In genomic region chr20:39849664-39850063, GRCh38 we compare ENCODE assay signal across 12 cellular contexts.
A peak's percentile ranks its signal among the peaks of the same experiment; 100 is the strongest.
DNase-seq lines count a peak whose midpoint lies in the region; ATAC-seq, FAIRE-seq and TF ChIP-seq lines count a peak whose summit lies in the region.
"Had no signal": no experiment of that assay in that cellular context is flagged by ENCODE, and none has a peak within 500 bp of the region (broad histone marks: within the 10 kb centered on the region; RNA-seq: fewer than 3 reads in every experiment).

No MANE protein-coding gene starts in this region.

- no peaks in the 10 kb centered on the region for H3K4me1 ChIP-seq in right lobe of liver
- H3K4me1 ChIP-seq in HepG2 (ENCODE audit: insufficient read depth, low read length), result no peaks in the 10 kb centered on the region
- H3K4me1 ChIP-seq in esophagus squamous epithelium, result peaks cover 10 to 28% (median 19%) of the 10 kb centered on the region in 3 donors
- no peaks in the 10 kb centered on the region for H3K4me1 ChIP-seq in naive thymus-derived CD4-positive, alpha-beta T cell (ENCODE audit: control insufficient read depth in 2 of 2, insufficient read depth in 2 of 2, low read length in 2 of 2)

- no TSS peak for BruUV-seq in HepG2 (replicated peaks; lab: Mats Ljungman, UMichigan)

- H3K4me3 ChIP-seq in right lobe of liver, result no peak overlapping the region
- no peak overlapping the region for H3K4me3 ChIP-seq in HepG2 (replicated peaks in 1 of 3; ENCODE audit: insufficient read depth in 1 of 3, low read depth in 2 of 3, low read length in 3 of 3)
- H3K4me3 ChIP-seq in esophagus squamous epithelium, result no peak overlapping the region
- H3K4me3 ChIP-seq in naive thymus-derived CD4-positive, alpha-beta T cell (ENCODE audit: low read length), result no peak overlapping the region

- no peak overlapping the region for H3K4me3 Mint-ChIP-seq in naive thymus-derived CD4-positive, alpha-beta T cell
- H3K4me3 Mint-ChIP-seq: central memory CD8-positive, alpha-beta T cell had no signal

- WGBS in right lobe of liver (ENCODE audit: insufficient coverage, low coverage, low lambda C conversion rate, missing lambda C conversion rate), result 60% methylated on average over 2 of the region's 9 CpGs
- 45% methylated on average over 9 of the region's 9 CpGs for WGBS in HepG2 (ENCODE audit: low lambda C conversion rate)
- WGBS in esophagus squamous epithelium, 2 donors, result 30% methylated on average over 2 of the region's 9 CpGs; no CpG with 5 or more reads in 1 of the 2 donors

- CTCF ChIA-PET in HepG2 (lab: Yijun Ruan, JAX; ENCODE audit: low intra/inter-chr PET ratio, low total read pairs), result no interaction called here
- CTCF ChIA-PET in naive thymus-derived CD4-positive, alpha-beta T cell (lab: Charles Lee), result no interaction called here

- intact Hi-C loops in right lobe of liver (cut with DNase I) (no loop called here), HepG2 (cut with micrococcal nuclease; ENCODE audit: unreplicated experiment) (no loop called here), esophagus squamous epithelium (cut with DNase I) (no loop called here)
- intact Hi-C loops in naive thymus-derived CD4-positive, alpha-beta T cell (cut with micrococcal nuclease), result no loop called here

- no peak overlapping the region for H3K27ac Mint-ChIP-seq in naive thymus-derived CD4-positive, alpha-beta T cell

- no peak for TF ChIP-seq RAD21 in HepG2 (CRISPR knock-in tag; IDR thresholded peaks at IDR 0.05)

- no peaks in the 10 kb centered on the region for H3K36me3 ChIP-seq in right lobe of liver
- no peaks in the 10 kb centered on the region for H3K36me3 ChIP-seq in HepG2 (replicated peaks in 1 of 2; ENCODE audit: control insufficient read depth in 1 of 2, insufficient read depth in 2 of 2, low read length in 2 of 2)
- no peaks in the 10 kb centered on the region for H3K36me3 ChIP-seq in esophagus squamous epithelium
- H3K36me3 ChIP-seq in naive thymus-derived CD4-positive, alpha-beta T cell (ENCODE audit: control insufficient read depth in 2 of 3, insufficient read depth in 3 of 3, low read length in 3 of 3), result no peaks in the 10 kb centered on the region

- no peak for TF ChIP-seq EP300 in HepG2 (IDR thresholded peaks at IDR 0.05; ENCODE audit: low read depth in 2 of 2, low read length in 2 of 2)
- no peak for TF ChIP-seq EP300 in HepG2 (CRISPR knock-in tag; IDR thresholded peaks at IDR 0.05; ENCODE audit: borderline replicate concordance)

- no peak overlapping the region for H3K4me2 ChIP-seq in HepG2 (ENCODE audit: low read depth, low read length)

- no peak for FAIRE-seq in HepG2 (lab: Jason Lieb, UNC)

- H3K9me3 ChIP-seq in right lobe of liver, result no peaks in the 10 kb centered on the region
- peaks cover 99% of the 10 kb centered on the region for H3K9me3 ChIP-seq in HepG2 (ENCODE audit: low read length)
- H3K9me3 ChIP-seq in esophagus squamous epithelium, result no peaks in the 10 kb centered on the region
- no peaks in the 10 kb centered on the region for H3K9me3 ChIP-seq in naive thymus-derived CD4-positive, alpha-beta T cell (ENCODE audit: control insufficient read depth in 2 of 3, low read length in 3 of 3)

- H3K27me3 Mint-ChIP-seq in naive thymus-derived CD4-positive, alpha-beta T cell, result peaks cover 0 to 6% (median 0%) of the 10 kb centered on the region in 5 donors
- H3K27me3 Mint-ChIP-seq: central memory CD8-positive, alpha-beta T cell had no signal

- no peak overlapping the region for H3K27ac ChIP-seq in right lobe of liver
- H3K27ac ChIP-seq in HepG2 (ENCODE audit: extremely low read length, insufficient read depth, low read length), result no peak overlapping the region
- H3K27ac ChIP-seq in esophagus squamous epithelium, result peak overlapping the region in 3 of 4 donors; percentile 43 to 68 (median 56)
- no peak overlapping the region for H3K27ac ChIP-seq in naive thymus-derived CD4-positive, alpha-beta T cell (ENCODE audit: low read depth, low read length)

- H3K27me3 ChIP-seq in right lobe of liver (no peaks in the 10 kb centered on the region), HepG2 (ENCODE audit: control insufficient read depth in 1 of 2, insufficient read depth in 2 of 2, low read length in 2 of 2) (no peaks in the 10 kb centered on the region), esophagus squamous epithelium (no peaks in the 10 kb centered on the region)
- H3K27me3 ChIP-seq in naive thymus-derived CD4-positive, alpha-beta T cell (ENCODE audit: control insufficient read depth in 2 of 2, insufficient read depth in 2 of 2, low read length in 2 of 2), result no peaks in the 10 kb centered on the region

- in situ Hi-C loops in HepG2 (cut with HindIII; ENCODE audit: extremely low pct_ligation_motif_present, low pct_unique_long_range_greater_than_20kb), result no loop called here

- no peak overlapping the region for H3K9ac ChIP-seq in HepG2 (ENCODE audit: insufficient read depth, low read depth, low read length)

- no peaks in the 10 kb centered on the region for H3K36me3 Mint-ChIP-seq in naive thymus-derived CD4-positive, alpha-beta T cell

- H2AFZ ChIP-seq in HepG2 (ENCODE audit: low read length), result no peak overlapping the region

- no peak for TF ChIP-seq CTCF in right lobe of liver (IDR thresholded peaks at IDR 0.05)
- TF ChIP-seq CTCF in HepG2 (CRISPR knock-in tag; IDR thresholded peaks at IDR 0.05), result no peak
- TF ChIP-seq CTCF in esophagus squamous epithelium (IDR thresholded peaks at IDR 0.05), result no peak

- TF ChIP-seq POLR2A in right lobe of liver (IDR thresholded peaks at IDR 0.05), result no peak
- no peak for TF ChIP-seq POLR2A in HepG2 (IDR thresholded peaks at IDR 0.05; ENCODE audit: insufficient read depth in 1 of 2, low read depth in 2 of 2, low read length in 2 of 2)
- no peak for TF ChIP-seq POLR2A in esophagus squamous epithelium (IDR thresholded peaks at IDR 0.05)

- POLR2A ChIA-PET in HepG2 (lab: Yijun Ruan, JAX), result no interaction called here
- POLR2A ChIA-PET in naive thymus-derived CD4-positive, alpha-beta T cell (lab: Charles Lee), result no interaction called here

- ATAC-seq in right lobe of liver (peak; percentile 70 to 81 (median 74)), HepG2 (no peak), HG02759 (IDR thresholded peaks at IDR 0.05; ENCODE audit: unreplicated experiment) (no peak), HG03045 (IDR thresholded peaks at IDR 0.05; ENCODE audit: unreplicated experiment) (no peak), HG03097 (IDR thresholded peaks at IDR 0.05; ENCODE audit: low FRiP score, unreplicated experiment) (no peak)
- ATAC-seq in naive thymus-derived CD4-positive, alpha-beta T cell, result no peak
- ATAC-seq: HCT116, Panc1 had no signal

- H3K9me3 Mint-ChIP-seq in naive thymus-derived CD4-positive, alpha-beta T cell, result peaks cover 0 to 7% (median 0%) of the 10 kb centered on the region in 11 donors
- H3K9me3 Mint-ChIP-seq: central memory CD8-positive, alpha-beta T cell had no signal

- DNase-seq in right lobe of liver (peak; percentile 49 to 66 (median 52)), HepG2 (ENCODE audit: low spot score) (no peak), esophagus squamous epithelium (lab: John Stamatoyannopoulos, UW) (no peak), mucosa of gallbladder (ENCODE audit: low spot score) (peak; percentile 77)
- no peak for DNase-seq in naive thymus-derived CD4-positive, alpha-beta T cell
- DNase-seq: ACHN had no signal

- no peaks in the 10 kb centered on the region for H4K20me1 ChIP-seq in HepG2 (ENCODE audit: insufficient read depth, low read length)

- no peaks in the 10 kb centered on the region for H3K4me1 Mint-ChIP-seq in naive thymus-derived CD4-positive, alpha-beta T cell
- H3K4me1 Mint-ChIP-seq: central memory CD8-positive, alpha-beta T cell had no signal

- no peaks in the 10 kb centered on the region for H3K79me2 ChIP-seq in HepG2 (ENCODE audit: insufficient read depth, low read length)

TF ChIP-seq in HepG2, 621 proteins besides CTCF, POLR2A, EP300 and RAD21:
- no peak for TF ChIP-seq SOX13 (IDR thresholded peaks at IDR 0.05)
- no peak for TF ChIP-seq SOX13 (CRISPR knock-in tag; conservative IDR thresholded peaks at IDR 0.05 in 1 of 2, IDR thresholded peaks at IDR 0.05 in 1 of 2)
- no peak for TF ChIP-seq ZSCAN5A (CRISPR knock-in tag; IDR thresholded peaks at IDR 0.05; ENCODE audit: borderline replicate concordance)

Comparison
In these comparisons a context has a peak if more than half of its experiments do, and no peak if none do; other contexts are left out.
1. ATAC-seq: peak in right lobe of liver (4 of 4); none in HepG2 (single experiment), HG02759 (single experiment), HG03045 (single experiment), naive thymus-derived CD4-positive, alpha-beta T cell (single experiment) and HG03097 (single experiment).
2. DNase-seq: peak in right lobe of liver (3 of 3) and mucosa of gallbladder (single experiment); none in HepG2 (single experiment), esophagus squamous epithelium (single experiment) and naive thymus-derived CD4-positive, alpha-beta T cell (0 of 9).
3. H3K27ac ChIP-seq: peak in esophagus squamous epithelium (3 of 4); none in right lobe of liver (0 of 3), HepG2 (single experiment) and naive thymus-derived CD4-positive, alpha-beta T cell (single experiment).